15 cellular contexts compared by ENCODE assay signal in genomic region chr11:122706261-122706660, GRCh38. TPM values are rescaled to one million over a fixed set of nuclear protein-coding genes. Genes with fewer than 3 reads are reported as not detected.
DNase-seq lines count a peak whose midpoint lies in the region; ATAC-seq, FAIRE-seq and TF ChIP-seq lines count a peak whose summit lies in the region.
"Had no signal": no experiment of that assay in that cellular context is flagged by ENCODE, and none has a peak within 500 bp of the region (broad histone marks: within the 10 kb centered on the region; RNA-seq: fewer than 3 reads in every experiment).

No MANE protein-coding gene starts in this region.

- H3K27ac ChIP-seq in HepG2 (ENCODE audit: extremely low read length, insufficient read depth, low read length) (peak overlapping the region; percentile 78), right lobe of liver (no peak overlapping the region), SK-N-SH (ENCODE audit: low read depth in 2 of 2, low read length in 1 of 2) (peak overlapping the region in 1 of 2 experiments; percentile 82; a peak in 2 of 4 replicates)
- H3K27ac ChIP-seq: ovary had no signal

- TF ChIP-seq POLR2A in HepG2 (IDR thresholded peaks at IDR 0.05; ENCODE audit: insufficient read depth in 1 of 2, low read depth in 2 of 2, low read length in 2 of 2) (no peak), right lobe of liver (IDR thresholded peaks at IDR 0.05) (no peak)

- H3K4me1 ChIP-seq in HepG2 (ENCODE audit: insufficient read depth, low read length) (peaks cover 35% of the 10 kb centered on the region), right lobe of liver (no peaks in the 10 kb centered on the region), SK-N-SH (ENCODE audit: control insufficient read depth in 1 of 2, insufficient read depth in 2 of 2, low read depth in 1 of 2, low read length in 1 of 2) (peaks cover 1 to 41% of the 10 kb centered on the region in 2 experiments; a peak in 2 of 4 replicates)

- peak overlapping the region; percentile 67 for H3K9ac ChIP-seq in HepG2 (ENCODE audit: insufficient read depth, low read depth, low read length)
- H3K9ac ChIP-seq in SK-N-SH = 0 out of 2 replicates have a peak overlapping the region, but pooled peaks have one; percentile 16

- no peaks in the 10 kb centered on the region for H3K9me2 ChIP-seq in SK-N-SH

- no peak for TF ChIP-seq CTCF in HepG2 (CRISPR knock-in tag; IDR thresholded peaks at IDR 0.05)
- TF ChIP-seq CTCF in right lobe of liver (IDR thresholded peaks at IDR 0.05) = no peak
- no peak for TF ChIP-seq CTCF in SK-N-SH (IDR thresholded peaks at IDR 0.05)
- TF ChIP-seq CTCF in foreskin fibroblast (IDR thresholded peaks at IDR 0.05; ENCODE audit: low read depth, low read length) = no peak

- TF ChIP-seq EP300 in HepG2 (IDR thresholded peaks at IDR 0.05; ENCODE audit: low read depth in 2 of 2, low read length in 2 of 2) = peak; percentile 43 to 65; a peak in 2 of 4 replicates
- no peak for TF ChIP-seq EP300 in HepG2 (CRISPR knock-in tag; IDR thresholded peaks at IDR 0.05; ENCODE audit: borderline replicate concordance)
- TF ChIP-seq EP300 in SK-N-SH (IDR thresholded peaks at IDR 0.05; ENCODE audit: borderline replicate concordance in 1 of 2, low read depth in 1 of 2, low read length in 1 of 2) = no peak

- H3K27me3 ChIP-seq in HepG2 (ENCODE audit: control insufficient read depth in 1 of 2, insufficient read depth in 2 of 2, low read length in 2 of 2) = no peaks in the 10 kb centered on the region
- no peaks in the 10 kb centered on the region for H3K27me3 ChIP-seq in right lobe of liver
- no peaks in the 10 kb centered on the region for H3K27me3 ChIP-seq in SK-N-SH (ENCODE audit: insufficient read depth)
- H3K27me3 ChIP-seq: ovary, spleen had no signal

- peak; percentile 88 for DNase-seq in HepG2 (ENCODE audit: low spot score)
- DNase-seq in right lobe of liver = no peak
- no peak for DNase-seq in SK-N-SH
- DNase-seq in foreskin fibroblast = peak; percentile 57 to 78
- no peak for DNase-seq in NCI-H2227 treated with DMSO at 0.1 percent for 48 hours (lab: John Stamatoyannopoulos, UW)
- no peak for DNase-seq in NOMO-1 treated with dmso at 0.1 percent for 144 hours (lab: John Stamatoyannopoulos, UW; ENCODE audit: unreplicated experiment)
- DNase-seq: activated B cell treated with CpG ODN at 0.5 μM for 24 hours; activated naive CD8-positive, alpha-beta T cell treated with anti-CD3 and anti-CD28 coated beads, Interleukin-2, amount 10 ng/mL, durations not matched to agents 7 days and 5 days; NCI-H2081; ovary; spleen; substantia nigra had no signal

- 17% methylated on average over 3 of the region's 3 CpGs for WGBS in HepG2 (ENCODE audit: low lambda C conversion rate)
- 39% methylated on average over 3 of the region's 3 CpGs for WGBS in right lobe of liver (ENCODE audit: insufficient coverage, low coverage, low lambda C conversion rate, missing lambda C conversion rate)
- 51% methylated on average over 3 of the region's 3 CpGs for WGBS in SK-N-SH (ENCODE audit: low lambda C conversion rate)

- H3K36me3 ChIP-seq in HepG2 (replicated peaks in 1 of 2; ENCODE audit: control insufficient read depth in 1 of 2, insufficient read depth in 2 of 2, low read length in 2 of 2) (peaks cover 0 to 1% of the 10 kb centered on the region in 2 experiments; a peak in 1 of 5 replicates), right lobe of liver (no peaks in the 10 kb centered on the region), SK-N-SH (replicated peaks in 1 of 2; ENCODE audit: control insufficient read depth in 1 of 2, insufficient read depth in 2 of 2, low read length in 1 of 2) (no peaks in the 10 kb centered on the region)
- H3K36me3 ChIP-seq: ovary had no signal

- in situ Hi-C loops in HepG2 (cut with HindIII; ENCODE audit: extremely low pct_ligation_motif_present, low pct_unique_long_range_greater_than_20kb) = no loop called here

- POLR2A ChIA-PET in HepG2 (lab: Yijun Ruan, JAX) (interaction anchor here (0.6 to 1.5 kb wide), 9 partner anchors 8 to 356 kb away, joined by 3 to 9 read pairs (median 5); partner anchors contain the start of genes HSPA8 and UBASH3B), SK-N-SH (lab: Yijun Ruan, JAX) (no interaction called here)

- FAIRE-seq in HepG2 (lab: Jason Lieb, UNC) = peak; percentile 83
- FAIRE-seq: colon had no signal

- CTCF ChIA-PET in HepG2 (lab: Yijun Ruan, JAX; ENCODE audit: low intra/inter-chr PET ratio, low total read pairs) = no interaction called here
- CTCF ChIA-PET in SK-N-SH (lab: Yijun Ruan, JAX) = interaction anchor here (1.6 kb wide), 1 partner anchor 75 kb away, joined by 4 read pairs; no protein-coding TSS in a partner anchor

- TF ChIP-seq RAD21 in HepG2 (CRISPR knock-in tag; IDR thresholded peaks at IDR 0.05) (no peak), SK-N-SH (IDR thresholded peaks at IDR 0.05; ENCODE audit: low read length) (no peak)

- H2AFZ ChIP-seq in HepG2 (ENCODE audit: low read length) (no peak overlapping the region), SK-N-SH (ENCODE audit: low read depth) (no peak overlapping the region)

- H3K4me3 ChIP-seq in HepG2 (replicated peaks in 1 of 3; ENCODE audit: insufficient read depth in 1 of 3, low read depth in 2 of 3, low read length in 3 of 3) (peak overlapping the region in 2 of 3 experiments; percentile 14 to 27; a peak in 2 of 6 replicates), right lobe of liver (no peak overlapping the region), SK-N-SH (ENCODE audit: low read depth in 2 of 2, low read length in 1 of 2) (no peak overlapping the region), foreskin fibroblast (ENCODE audit: low read depth in 1 of 2, low read length in 2 of 2) (no peak overlapping the region)
- H3K4me3 ChIP-seq: ovary, spleen had no signal

- H3K4me2 ChIP-seq in HepG2 (ENCODE audit: low read depth, low read length) = peak overlapping the region; percentile 59
- peak overlapping the region; percentile 45 for H3K4me2 ChIP-seq in SK-N-SH

- no TSS peak for BruUV-seq in HepG2 (replicated peaks; lab: Mats Ljungman, UMichigan)

- intact Hi-C loops in HepG2 (cut with micrococcal nuclease; ENCODE audit: unreplicated experiment) (loop anchor here (2.0 kb wide), 1 partner anchor 63 kb away; no protein-coding TSS in a partner anchor), right lobe of liver (cut with DNase I) (no loop called here)

- H3K79me2 ChIP-seq in HepG2 (ENCODE audit: insufficient read depth, low read length) (no peaks in the 10 kb centered on the region), SK-N-SH (ENCODE audit: insufficient read depth) (peaks cover 71% of the 10 kb centered on the region; the same call in 1 of the 2 replicates)

- peak; percentile 95 for ATAC-seq in HepG2
- no peak for ATAC-seq in right lobe of liver
- no peak for ATAC-seq in GM21786 (IDR thresholded peaks at IDR 0.05; ENCODE audit: unreplicated experiment)
- ATAC-seq in GM18502 (IDR thresholded peaks at IDR 0.05; ENCODE audit: poor library complexity, unreplicated experiment) = no peak

- peaks cover 33% of the 10 kb centered on the region for H3F3A ChIP-seq in SK-N-SH (replicated peaks; ENCODE audit: insufficient read depth)

- H3K9me3 ChIP-seq in HepG2 (ENCODE audit: low read length) (no peaks in the 10 kb centered on the region), right lobe of liver (no peaks in the 10 kb centered on the region), SK-N-SH (no peaks in the 10 kb centered on the region)
- H3K9me3 ChIP-seq: ovary, spleen had no signal

- H4K20me1 ChIP-seq in HepG2 (ENCODE audit: insufficient read depth, low read length) = no peaks in the 10 kb centered on the region
- no peaks in the 10 kb centered on the region for H4K20me1 ChIP-seq in SK-N-SH (ENCODE audit: insufficient read depth)

TF ChIP-seq in HepG2, 621 proteins besides CTCF, POLR2A, EP300 and RAD21 (continues in another document):
- no peak for TF ChIP-seq NFRKB (IDR thresholded peaks at IDR 0.05)

TF ChIP-seq in SK-N-SH, 30 proteins besides CTCF, POLR2A, EP300 and RAD21:
- TF ChIP-seq RXRA (IDR thresholded peaks at IDR 0.05; ENCODE audit: borderline replicate concordance, low read depth) (no peak), USF2 (IDR thresholded peaks at IDR 0.05; ENCODE audit: borderline replicate concordance, low read depth, low read length) (no peak)

RNA-seq across cellular contexts. Expression of gene UBASH3B, which starts 50.7 kb away (rescaled TPM):
- total RNA-seq in HepG2 (2016; rRNA removed; fragmentation: Illumina TruSeq; extraction: Trizol) (4.4 and 5.1 TPM in 2 replicates), right lobe of liver (10 to 100 TPM in 1 of 6 experiments, 1 to 10 TPM in 5; 1.7 to 10.5 (median 2.4) TPM)
- total RNA-seq in HepG2 (2016; cell fraction: cytosol; rRNA removed; fragmentation: Illumina TruSeq; extraction: Trizol; ENCODE audit: low read depth) = 2.4 and 3.2 TPM in 2 replicates
- total RNA-seq in HepG2 (2016; cell fraction: insoluble cytoplasmic fraction; rRNA removed; fragmentation: Illumina TruSeq; extraction: Trizol) = 4.3 and 4.5 TPM in 2 replicates
- total RNA-seq in HepG2 (2016; cell fraction: membrane; rRNA removed; fragmentation: Illumina TruSeq; extraction: Trizol) = 6.0 and 6.1 TPM in 2 replicates
- total RNA-seq in HepG2 (2016; cell fraction: nucleus; rRNA removed; fragmentation: Illumina TruSeq; extraction: Trizol) = 1.9 and 4.4 TPM in 2 replicates
- polyA plus RNA-seq in HepG2 (2011; rRNA removed) (4.8 and 7.6 TPM in 2 replicates), SK-N-SH (2012; rRNA removed) (10.4 and 11.0 TPM in 2 replicates)
- 5.8 and 6.4 TPM in 2 replicates for polyA plus RNA-seq in HepG2 (2011; cell fraction: cytosol; rRNA removed)
- 2.6 and 3.2 TPM in 2 replicates for polyA plus RNA-seq in HepG2 (2011; cell fraction: nucleus; rRNA removed)
- 1.4 and 1.8 TPM in 2 replicates for polyA plus RNA-seq in HepG2 (2012)
- 2.6 and 4.2 TPM in 2 replicates for polyA plus RNA-seq in HepG2 (2016; cell fraction: cytosol; fragmentation: Illumina TruSeq; extraction: Trizol; ENCODE audit: low read depth)
- 4.2 and 4.5 TPM in 2 replicates for polyA plus RNA-seq in HepG2 (2016; cell fraction: insoluble cytoplasmic fraction; fragmentation: Illumina TruSeq; extraction: Trizol; ENCODE audit: low read depth)
- polyA plus RNA-seq in HepG2 (2016; cell fraction: membrane; fragmentation: Illumina TruSeq; extraction: Trizol; ENCODE audit: low read depth) = 3.5 and 4.9 TPM in 2 replicates
- polyA plus RNA-seq in HepG2 (2016; cell fraction: nucleus; fragmentation: Illumina TruSeq; extraction: Trizol; ENCODE audit: insufficient read depth, low read depth) = 1.9 and 4.2 TPM in 2 replicates
- 3.7 and 44.0 TPM in 2 replicates for polyA minus RNA-seq in HepG2 (2011; rRNA and poly(A)+ RNA removed; ENCODE audit: low replicate concordance)
- 8.9 and 11.7 TPM in 2 replicates for polyA minus RNA-seq in HepG2 (2011; cell fraction: cytosol; rRNA and poly(A)+ RNA removed)
- 5.2 and 7.9 TPM in 2 replicates for polyA minus RNA-seq in HepG2 (2011; cell fraction: nucleus; rRNA and poly(A)+ RNA removed)
- polyA plus RNA-seq in SK-N-SH (2012; cell fraction: cytosol; rRNA removed) = 6.7 and 6.9 TPM in 2 replicates
- 5.0 and 8.2 TPM in 2 replicates for polyA plus RNA-seq in SK-N-SH (2012; cell fraction: nucleus; rRNA removed)

Comparison
In these comparisons a context has a peak if more than half of its experiments do, and no peak if none do; other contexts are left out.
1. DNase-seq: peak in HepG2 (single experiment) and foreskin fibroblast (2 of 2); none in right lobe of liver (0 of 3), SK-N-SH (single experiment), NCI-H2227 treated with DMSO at 0.1 percent for 48 hours (single experiment) and NOMO-1 treated with dmso at 0.1 percent for 144 hours (single experiment).
2. H3K4me3 ChIP-seq: peak in HepG2 (2 of 3); none in right lobe of liver (0 of 3), SK-N-SH (0 of 2) and foreskin fibroblast (0 of 2).
3. Of the 25 proteins assayed by ChIP-seq in both HepG2 and SK-N-SH: peak only in HepG2: EP300; only in SK-N-SH: none; in both: none; in neither: 24.